In genomic region chr7:29588900-29589696, GRCh38 we compare ENCODE assay signal across 8 cellular contexts. TPM values are rescaled to one million over a fixed set of nuclear protein-coding genes. Genes with fewer than 3 reads are reported as not detected.
DNase-seq lines count a peak whose midpoint lies in the region; ATAC-seq and TF ChIP-seq lines count a peak whose summit lies in the region.

No MANE protein-coding gene starts in this region.

- no peaks in the 10 kb centered on the region for H3K36me3 Mint-ChIP-seq in type B pancreatic cell

- POLR2A ChIA-PET in BJ (lab: Charles Lee) = no interaction called here

- TF ChIP-seq CTCF in BJ (IDR thresholded peaks at IDR 0.05; ENCODE audit: insufficient read depth, low read depth, low read length) = peak; percentile 89
- peak; percentile 93 for TF ChIP-seq CTCF in GM12875 (IDR thresholded peaks at IDR 0.05; ENCODE audit: borderline replicate concordance, insufficient read depth, low read depth, low read length)
- peak; percentile 94 for TF ChIP-seq CTCF in astrocyte of the spinal cord (IDR thresholded peaks at IDR 0.05; ENCODE audit: low read depth, low read length)
- TF ChIP-seq CTCF in type B pancreatic cell (conservative IDR thresholded peaks at IDR 0.05) = peak; percentile 88

- H3K27ac Mint-ChIP-seq in type B pancreatic cell = peak overlapping the region; percentile 63

- CTCF ChIA-PET in BJ (lab: Yijun Ruan, JAX) = interaction anchor here (0.8 to 1.7 kb wide), 6 partner anchors 9 to 51 kb away, joined by 3 to 8 read pairs (median 3); no protein-coding TSS in a partner anchor

- H3K27me3 ChIP-seq in BJ (ENCODE audit: control insufficient read depth, insufficient read depth, low read length) = no peaks in the 10 kb centered on the region

- ATAC-seq in HG02763 (IDR thresholded peaks at IDR 0.05; ENCODE audit: unreplicated experiment) = peak; percentile 83

- H3K4me3 ChIP-seq in BJ (ENCODE audit: low read depth, low read length) (no peak overlapping the region), GM12875 (ENCODE audit: low read depth, low read length) (no peak overlapping the region), astrocyte of the spinal cord (ENCODE audit: low read depth, low read length) (no peak overlapping the region)

- no peak overlapping the region for H3K4me3 Mint-ChIP-seq in type B pancreatic cell

- no peaks in the 10 kb centered on the region for H3K27me3 Mint-ChIP-seq in type B pancreatic cell

- no peak for DNase-seq in BJ (ENCODE audit: low read depth)
- peak; percentile 2 for DNase-seq in NCI-H510A (lab: John Stamatoyannopoulos, UW)
- DNase-seq in astrocyte of the spinal cord (ENCODE audit: low read depth, low spot score) = peak; percentile 36
- peak; percentile 5 for DNase-seq in kidney glomerular epithelial cell (lab: John Stamatoyannopoulos, UW)
- no peak for DNase-seq in type B pancreatic cell (ENCODE audit: extremely low spot score, unreplicated experiment)
- no peak for DNase-seq in activated effector memory CD4-positive, alpha-beta T cell treated with Interleukin-2 at 50 U/mL for 16 hours

- in situ Hi-C loops in astrocyte of the spinal cord (cut with HindIII; ENCODE audit: low sequenced_read_pairs) = no loop called here

- H3K36me3 ChIP-seq in BJ (ENCODE audit: control insufficient read depth, insufficient read depth, low read length) = no peaks in the 10 kb centered on the region

- no peaks in the 10 kb centered on the region for H3K9me3 Mint-ChIP-seq in type B pancreatic cell

- no peaks in the 10 kb centered on the region for H3K4me1 Mint-ChIP-seq in type B pancreatic cell (ENCODE audit: unreplicated experiment)

RNA-seq across cellular contexts. Expression of gene PRR15, which starts 25.5 kb away (rescaled TPM):
- polyA plus RNA-seq in BJ (2011; rRNA removed) = 0.11 and 0.63 TPM in 2 replicates
- polyA minus RNA-seq in BJ (2011; rRNA and poly(A)+ RNA removed) = 0.14 TPM in 1 of 2 replicates, not detected in the other
- total RNA-seq in type B pancreatic cell (ENCODE audit: low replicate concordance) = 10.8 and 36.0 TPM in 2 replicates

Comparison
In these comparisons a context has a peak if more than half of its experiments do, and no peak if none do; other contexts are left out.
1. DNase-seq: peak in NCI-H510A (single experiment), astrocyte of the spinal cord (single experiment) and kidney glomerular epithelial cell (single experiment); none in BJ (single experiment), type B pancreatic cell (single experiment) and activated effector memory CD4-positive, alpha-beta T cell treated with Interleukin-2 at 50 U/mL for 16 hours (single experiment).
2. Peak in every context shown above with its lines, with median percentiles within 50 percentile points of each other: CTCF ChIP-seq.